In genomic region chr12:94405378-94406116, GRCh38 we compare ENCODE assay signal across 8 cellular contexts. TPM values are rescaled to one million over a fixed set of nuclear protein-coding genes. Genes with fewer than 3 reads are reported as not detected.
DNase-seq lines count a peak whose midpoint lies in the region; ATAC-seq and TF ChIP-seq lines count a peak whose summit lies in the region.

No MANE protein-coding gene starts in this region.

- H3K4me3 ChIP-seq in OCI-LY1 (ENCODE audit: low read depth, low read length, poor library complexity, severe bottlenecking) (no peak overlapping the region), osteoblast (ENCODE audit: insufficient read depth, low read length) (peak overlapping the region; percentile 52), mucosa of descending colon (no peak overlapping the region)

- TF ChIP-seq CTCF in OCI-LY1 (IDR thresholded peaks at IDR 0.05; ENCODE audit: low read length) (no peak), osteoblast (IDR thresholded peaks at IDR 0.05; ENCODE audit: extremely low read depth, low read depth, low read length) (no peak), mucosa of descending colon (IDR thresholded peaks at IDR 0.05) (no peak)

- H3K9me3 ChIP-seq in OCI-LY1 (ENCODE audit: low read length), result no peaks in the 10 kb centered on the region
- H3K9me3 ChIP-seq in osteoblast (ENCODE audit: low read depth, low read length), result no peaks in the 10 kb centered on the region
- no peaks in the 10 kb centered on the region for H3K9me3 ChIP-seq in mucosa of descending colon

- DNase-seq in osteoblast (ENCODE audit: insufficient read length, low spot score, missing footprints), result no peak
- no peak for DNase-seq in NCI-H446 treated with DMSO at 0.1 percent for 48 hours (lab: John Stamatoyannopoulos, UW)
- no peak for DNase-seq in NCI-H226
- no peak for DNase-seq in NCI-H1417 (lab: John Stamatoyannopoulos, UW)
- no peak for DNase-seq in mucosa of descending colon

- H3K27me3 ChIP-seq in OCI-LY1 (ENCODE audit: insufficient read depth, low read length), result no peaks in the 10 kb centered on the region
- H3K27me3 ChIP-seq in osteoblast (ENCODE audit: insufficient read depth, low read length), result no peaks in the 10 kb centered on the region

- peak overlapping the region; percentile 1; the same call in 1 of the 2 replicates for H3K4me2 ChIP-seq in OCI-LY1 (ENCODE audit: low read length)
- peak overlapping the region; percentile 67 for H3K4me2 ChIP-seq in osteoblast (ENCODE audit: insufficient read depth, low read length)

- H3K36me3 ChIP-seq in OCI-LY1 (ENCODE audit: insufficient read depth, low read length) (peaks cover 13% of the 10 kb centered on the region), osteoblast (ENCODE audit: insufficient read depth, low read length) (no peaks in the 10 kb centered on the region), mucosa of descending colon (ENCODE audit: low read depth) (no peaks in the 10 kb centered on the region)

- H3K27ac ChIP-seq in OCI-LY1 (ENCODE audit: low read depth, low read length, poor library complexity, severe bottlenecking) (peak overlapping the region; percentile 36), osteoblast (ENCODE audit: low read depth, low read length) (no peak overlapping the region)

- H3K9me2 ChIP-seq in OCI-LY1 (ENCODE audit: low read depth, low read length), result no peaks in the 10 kb centered on the region

- peak; percentile 74 for ATAC-seq in GM18508 (IDR thresholded peaks at IDR 0.05; ENCODE audit: insufficient read depth, unreplicated experiment)
- peak; percentile 86 for ATAC-seq in GM21717 (IDR thresholded peaks at IDR 0.05; ENCODE audit: unreplicated experiment)
- no peak for ATAC-seq in mucosa of descending colon

- H3K79me2 ChIP-seq in OCI-LY1 (ENCODE audit: insufficient read depth, low read length) (no peaks in the 10 kb centered on the region), osteoblast (ENCODE audit: insufficient read depth, low read length) (no peaks in the 10 kb centered on the region)

- no peaks in the 10 kb centered on the region for H3F3A ChIP-seq in OCI-LY1 (ENCODE audit: insufficient read depth, low read length)

- no peaks in the 10 kb centered on the region for H4K20me1 ChIP-seq in OCI-LY1 (ENCODE audit: insufficient read depth, low read length)
- H4K20me1 ChIP-seq in osteoblast (ENCODE audit: insufficient read depth, low read length), result no peaks in the 10 kb centered on the region

- H3K9ac ChIP-seq in OCI-LY1 (ENCODE audit: low read length), result no peak overlapping the region

- no peak overlapping the region for H2AFZ ChIP-seq in OCI-LY1 (ENCODE audit: low read length)
- peak overlapping the region; percentile 73 for H2AFZ ChIP-seq in osteoblast (ENCODE audit: low read length)

- intact Hi-C loops in mucosa of descending colon (cut with DNase I, micrococcal nuclease), result no loop called here

- H3K4me1 ChIP-seq in OCI-LY1 (ENCODE audit: insufficient read depth, low read length, severe bottlenecking), result peaks cover 14% of the 10 kb centered on the region
- peaks cover 9% of the 10 kb centered on the region for H3K4me1 ChIP-seq in osteoblast (ENCODE audit: insufficient read depth, low read length)
- H3K4me1 ChIP-seq in mucosa of descending colon (ENCODE audit: low read depth), result no peaks in the 10 kb centered on the region

RNA-seq across cellular contexts. Expression of gene CEP83, which starts 54.1 kb away (rescaled TPM):
- 9.8 and 14.1 TPM in 2 replicates for total RNA-seq in osteoblast
- 10 to 100 TPM; 11.7 to 14.4 (median 14.3) TPM for total RNA-seq in mucosa of descending colon
